ENCODE assay signal across 9 cellular contexts in genomic region chr9:37026936-37027581, GRCh38. TPM values are rescaled to one million over a fixed set of nuclear protein-coding genes. Genes with fewer than 3 reads are reported as not detected.
DNase-seq lines count a peak whose midpoint lies in the region; ATAC-seq, FAIRE-seq and TF ChIP-seq lines count a peak whose summit lies in the region.
"Had no signal": no experiment of that assay in that cellular context is flagged by ENCODE, and none has a peak within 500 bp of the region (broad histone marks: within the 10 kb centered on the region; RNA-seq: fewer than 3 reads in every experiment).

No MANE protein-coding gene starts in this region.

- H4K20me1 ChIP-seq in astrocyte (ENCODE audit: insufficient read depth, low read length) (peaks cover 5% of the 10 kb centered on the region), osteoblast (ENCODE audit: insufficient read depth, low read length) (peaks cover 5% of the 10 kb centered on the region)

- H3K36me3 ChIP-seq in astrocyte (ENCODE audit: insufficient read depth, low read length), result no peaks in the 10 kb centered on the region
- H3K36me3 ChIP-seq in osteoblast (ENCODE audit: insufficient read depth, low read length), result no peaks in the 10 kb centered on the region

- H3K4me2 ChIP-seq in astrocyte (ENCODE audit: low read length) (peak overlapping the region; percentile 57), osteoblast (ENCODE audit: insufficient read depth, low read length) (peak overlapping the region; percentile 48)

- peak overlapping the region; percentile 54 for H3K4me3 Mint-ChIP-seq in astrocyte (ENCODE audit: unreplicated experiment)

- H2AFZ ChIP-seq in astrocyte (ENCODE audit: low read depth, low read length) (no peak overlapping the region), osteoblast (ENCODE audit: low read length) (no peak overlapping the region)

- H3K27me3 Mint-ChIP-seq in astrocyte (ENCODE audit: low read depth, unreplicated experiment), result peaks cover 89% of the 10 kb centered on the region

- H3K4me3 ChIP-seq in GM12875 (ENCODE audit: low read depth, low read length) (peak overlapping the region; percentile 98), astrocyte (ENCODE audit: insufficient read depth, low read depth, low read length) (no peak overlapping the region), osteoblast (ENCODE audit: insufficient read depth, low read length) (no peak overlapping the region)

- H3K9me3 ChIP-seq in astrocyte (ENCODE audit: insufficient read depth, low read depth, low read length), result peaks cover 14% of the 10 kb centered on the region
- no peaks in the 10 kb centered on the region for H3K9me3 ChIP-seq in osteoblast (ENCODE audit: low read depth, low read length)

- H3K27ac ChIP-seq in astrocyte (ENCODE audit: low read depth, low read length), result no peak overlapping the region
- no peak overlapping the region for H3K27ac ChIP-seq in osteoblast (ENCODE audit: low read depth, low read length)

- no peak overlapping the region for H3K9ac ChIP-seq in astrocyte (ENCODE audit: low read length)

- peaks cover 13% of the 10 kb centered on the region for H3K4me1 ChIP-seq in astrocyte (ENCODE audit: insufficient read depth, low read length)
- H3K4me1 ChIP-seq in osteoblast (ENCODE audit: insufficient read depth, low read length), result no peaks in the 10 kb centered on the region

- ATAC-seq in HG03175 (IDR thresholded peaks at IDR 0.05; ENCODE audit: unreplicated experiment) (peak; percentile 1), HG03196 (IDR thresholded peaks at IDR 0.05; ENCODE audit: unreplicated experiment) (no peak), GM19455 (IDR thresholded peaks at IDR 0.05; ENCODE audit: unreplicated experiment) (no peak), GM21381 (IDR thresholded peaks at IDR 0.05; ENCODE audit: unreplicated experiment) (no peak)

- H3K36me3 Mint-ChIP-seq in astrocyte (ENCODE audit: low read depth, unreplicated experiment), result peaks cover 2% of the 10 kb centered on the region

- H3K9me3 Mint-ChIP-seq in astrocyte (ENCODE audit: unreplicated experiment), result peaks cover 6% of the 10 kb centered on the region

- peaks cover 5% of the 10 kb centered on the region for H3K4me1 Mint-ChIP-seq in astrocyte (ENCODE audit: low read depth, unreplicated experiment)

- FAIRE-seq in astrocyte (lab: Jason Lieb, UNC), result no peak
- FAIRE-seq: islet of Langerhans had no signal

- no peak for DNase-seq in astrocyte (ENCODE audit: low read depth)
- peak; percentile 41 for DNase-seq in osteoblast (ENCODE audit: insufficient read length, low spot score, missing footprints)
- no peak for DNase-seq in activated CD4-positive, alpha-beta T cell treated with anti-CD3 and anti-CD28 coated beads, Interleukin-2, amount 50 U/mL, for 1 hour

- H3K79me2 ChIP-seq in astrocyte (ENCODE audit: insufficient read depth, low read length) (no peaks in the 10 kb centered on the region), osteoblast (ENCODE audit: insufficient read depth, low read length) (no peaks in the 10 kb centered on the region)

- no peak for TF ChIP-seq CTCF in GM12875 (IDR thresholded peaks at IDR 0.05; ENCODE audit: borderline replicate concordance, insufficient read depth, low read depth, low read length)
- TF ChIP-seq CTCF in astrocyte (IDR thresholded peaks at IDR 0.05; ENCODE audit: insufficient read depth, low read depth, low read length), result no peak
- TF ChIP-seq CTCF in osteoblast (IDR thresholded peaks at IDR 0.05; ENCODE audit: extremely low read depth, low read depth, low read length), result no peak

- H3K27ac Mint-ChIP-seq in astrocyte (ENCODE audit: unreplicated experiment), result no peak overlapping the region

- peaks cover 97% of the 10 kb centered on the region for H3K27me3 ChIP-seq in astrocyte (ENCODE audit: insufficient read depth, low read length)
- H3K27me3 ChIP-seq in osteoblast (ENCODE audit: insufficient read depth, low read length), result peaks cover 99% of the 10 kb centered on the region

RNA-seq across cellular contexts. Expression of gene PAX5, which starts 7.0 kb away (rescaled TPM):
- total RNA-seq in astrocyte, result not detected in 2 replicates
- total RNA-seq in osteoblast, result under 0.01 TPM in 1 of 2 replicates, not detected in the other
